Comparison of ENCODE assay signal across 1 cellular context in genomic region chr18:3192752-3193151, GRCh38.
TF ChIP-seq lines count a peak whose summit lies in the region.

No MANE protein-coding gene starts in this region.

TF ChIP-seq in GM12878, 131 proteins besides CTCF, POLR2A, EP300 and RAD21 (continued from another document):
- TF ChIP-seq ZNF687 (IDR thresholded peaks at IDR 0.05) (no peak), BCL3 (IDR thresholded peaks at IDR 0.05; ENCODE audit: borderline replicate concordance, insufficient read depth, low read depth, low read length, poor library complexity, severe bottlenecking) (no peak), BRCA1 (IDR thresholded peaks at IDR 0.05; ENCODE audit: low read depth, low read length) (no peak), PRDM15 (CRISPR knock-in tag; IDR thresholded peaks at IDR 0.05) (no peak), ZNF24 (IDR thresholded peaks at IDR 0.05) (no peak), RUNX3 (IDR thresholded peaks at IDR 0.05; ENCODE audit: low read length) (peak; percentile 22; the same call in 1 of the 2 replicates), RBBP5 (conservative IDR thresholded peaks at IDR 0.05) (no peak), TBL1XR1 (IDR thresholded peaks at IDR 0.05; ENCODE audit: low read depth, low read length) (no peak)
